Comparison of ENCODE assay signal across 8 cellular contexts in the genomic region with DNA sequence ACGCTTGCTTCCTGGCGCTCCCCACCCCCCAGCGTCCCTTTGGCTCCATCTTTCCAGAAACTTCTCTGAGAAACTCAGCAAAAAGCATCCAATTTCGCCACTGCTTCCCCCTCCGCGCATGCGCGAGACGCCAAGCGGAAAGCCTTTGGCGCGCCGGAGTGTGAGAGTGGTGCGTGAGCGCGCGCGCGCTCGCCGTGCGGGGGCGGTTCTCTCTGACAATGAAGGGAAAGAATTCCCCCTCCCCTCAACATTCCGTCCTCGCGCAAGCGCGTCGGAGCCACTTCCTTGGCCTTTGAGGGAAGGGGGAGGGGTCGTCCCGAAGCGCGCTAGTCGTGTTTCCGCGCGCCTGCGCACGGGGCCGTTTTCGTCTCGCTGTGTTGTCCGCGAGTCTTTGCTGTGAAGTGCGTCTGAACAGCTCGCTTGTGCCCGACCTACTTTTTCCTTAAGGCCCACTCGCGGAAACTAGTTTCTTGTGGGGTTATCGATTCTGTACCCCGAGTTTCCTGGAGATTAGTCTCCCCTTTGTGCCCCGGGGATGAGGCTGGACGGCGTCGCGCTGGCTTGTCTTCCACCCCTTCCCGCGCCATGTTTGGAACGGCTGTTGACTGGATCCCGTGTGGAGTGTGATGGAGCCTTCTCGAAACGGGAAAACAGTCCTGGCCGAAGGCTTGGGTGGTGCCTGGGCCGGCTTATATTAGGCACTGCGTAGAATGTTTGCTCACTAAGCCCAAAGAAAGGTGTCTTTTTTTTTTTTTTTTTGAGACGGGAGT. TPM values are rescaled to one million over a fixed set of nuclear protein-coding genes. Genes with fewer than 3 reads are reported as not detected.
DNase-seq lines count a peak whose midpoint lies in the region; ATAC-seq and TF ChIP-seq lines count a peak whose summit lies in the region.

No MANE protein-coding gene starts in this region.

- no peaks in the 10 kb centered on the region for H4K20me1 ChIP-seq in SK-N-SH (ENCODE audit: insufficient read depth)

- peak overlapping the region; percentile 61 to 98 for H3K4me3 ChIP-seq in SK-N-SH (ENCODE audit: low read depth in 2 of 2, low read length in 1 of 2)

- peak overlapping the region; percentile 100 for H3K4me2 ChIP-seq in SK-N-SH

- CTCF ChIA-PET in SK-N-SH (lab: Yijun Ruan, JAX), result interaction anchor here (3.3 kb wide), 1 partner anchor 11 kb away, joined by 10 read pairs; a partner anchor contains a TSS

- H3K27ac ChIP-seq in SK-N-SH (ENCODE audit: low read depth in 2 of 2, low read length in 1 of 2), result peak overlapping the region; percentile 98 to 100
- peak overlapping the region; percentile 100 for H3K27ac ChIP-seq in substantia nigra (ENCODE audit: low read depth, low read length, poor library complexity, severe bottlenecking)

- no peak; the same call in 1 of the 2 replicates for TF ChIP-seq RAD21 in SK-N-SH (IDR thresholded peaks at IDR 0.05; ENCODE audit: low read length)

- POLR2A ChIA-PET in SK-N-SH (lab: Yijun Ruan, JAX), result interaction anchor here (0.6 to 3.0 kb wide), 4 partner anchors 11 to 50 kb away, joined by 3 to 14 read pairs (median 4); a partner anchor contains a TSS

- peak in 1 of 2 experiments; percentile 46; a peak in 3 of 4 replicates for TF ChIP-seq EP300 in SK-N-SH (IDR thresholded peaks at IDR 0.05; ENCODE audit: borderline replicate concordance in 1 of 2, low read depth in 1 of 2, low read length in 1 of 2)

- DNase-seq in GM04503 (ENCODE audit: low read depth) (peak; percentile 92), NCI-H1092 treated with DMSO at 0.1 percent for 48 hours (lab: John Stamatoyannopoulos, UW) (peak; percentile 99), SK-N-SH (peak; percentile 96), globus pallidus (ENCODE audit: low spot score) (peak; percentile 99), non-pigmented ciliary epithelial cell (ENCODE audit: low read depth) (peak; percentile 96), substantia nigra (lab: John Stamatoyannopoulos, UW) (peak; percentile 78 to 99 (median 98))
- peak; percentile 98 to 99 for DNase-seq in activated naive CD4-positive, alpha-beta T cell treated with anti-CD3 and anti-CD28 coated beads, Interleukin-2, amount 50 U/mL, for 72 hours (ENCODE audit: low spot score in 2 of 2)

- H3K27ac Mint-ChIP-seq in activated naive CD4-positive, alpha-beta T cell treated with anti-CD3 and anti-CD28 coated beads, Interleukin-2, amount 50 U/mL, for 72 hours, result peak overlapping the region; percentile 97 to 99

- H3K9me3 Mint-ChIP-seq in activated naive CD4-positive, alpha-beta T cell treated with anti-CD3 and anti-CD28 coated beads, Interleukin-2, amount 50 U/mL, for 72 hours, result no peaks in the 10 kb centered on the region

- TF ChIP-seq CTCF in SK-N-SH (IDR thresholded peaks at IDR 0.05), result no peak

- H3K27me3 ChIP-seq in SK-N-SH (ENCODE audit: insufficient read depth), result no peaks in the 10 kb centered on the region

- peaks cover 8 to 13% of the 10 kb centered on the region in 2 donors for H3K36me3 Mint-ChIP-seq in activated naive CD4-positive, alpha-beta T cell treated with anti-CD3 and anti-CD28 coated beads, Interleukin-2, amount 50 U/mL, for 72 hours

- H3K9ac ChIP-seq in SK-N-SH, result peak overlapping the region; percentile 99

- H2AFZ ChIP-seq in SK-N-SH (ENCODE audit: low read depth), result peak overlapping the region; percentile 92

- ATAC-seq in HG02571 (IDR thresholded peaks at IDR 0.05; ENCODE audit: unreplicated experiment), result peak; percentile 41
- peak; percentile 47 to 54 for ATAC-seq in activated naive CD4-positive, alpha-beta T cell treated with anti-CD3 and anti-CD28 coated beads, Interleukin-2, amount 50 U/mL, for 72 hours

- 3% methylated on average over 50 of the region's 66 CpGs for WGBS in SK-N-SH (ENCODE audit: low lambda C conversion rate)

- H3K9me2 ChIP-seq in SK-N-SH, result no peaks in the 10 kb centered on the region

- H3K9me3 ChIP-seq in SK-N-SH, result no peaks in the 10 kb centered on the region; the same call in 1 of the 2 replicates

- H3K4me1 ChIP-seq in SK-N-SH (ENCODE audit: control insufficient read depth in 1 of 2, insufficient read depth in 2 of 2, low read depth in 1 of 2, low read length in 1 of 2), result peaks cover 3 to 12% of the 10 kb centered on the region in 2 experiments; a peak in 2 of 4 replicates

- H3K36me3 ChIP-seq in SK-N-SH (replicated peaks in 1 of 2; ENCODE audit: control insufficient read depth in 1 of 2, insufficient read depth in 2 of 2, low read length in 1 of 2), result peaks cover 0 to 6% of the 10 kb centered on the region in 2 experiments

- H3K79me2 ChIP-seq in SK-N-SH (ENCODE audit: insufficient read depth), result peaks cover 27% of the 10 kb centered on the region

- peaks cover 31% of the 10 kb centered on the region for H3F3A ChIP-seq in SK-N-SH (replicated peaks; ENCODE audit: insufficient read depth)

TF ChIP-seq in SK-N-SH, 30 proteins besides CTCF, POLR2A, EP300 and RAD21 (continues in another document):
- TF ChIP-seq POLR2AphosphoS5 (IDR thresholded peaks at IDR 0.05; ENCODE audit: low read depth, low read length) (peak; percentile 90), NRF1 (IDR thresholded peaks at IDR 0.05; ENCODE audit: low read depth, low read length) (peak; percentile 97), NFIC (IDR thresholded peaks at IDR 0.05; ENCODE audit: borderline replicate concordance) (no peak), FOXM1 (IDR thresholded peaks at IDR 0.05; ENCODE audit: low read depth) (no peak), RCOR1 (IDR thresholded peaks at IDR 0.05; ENCODE audit: low read length) (peak; percentile 36; the same call in 1 of the 2 replicates), TAF1 (IDR thresholded peaks at IDR 0.05; ENCODE audit: borderline replicate concordance, low read depth, low read length) (peak; percentile 28), ELF1 (IDR thresholded peaks at IDR 0.05) (peak; percentile 43), YY1 (IDR thresholded peaks at IDR 0.05; ENCODE audit: low read depth) (peak; percentile 72; the same call in 1 of the 2 replicates), TCF12 (IDR thresholded peaks at IDR 0.05) (no peak), MXI1 (IDR thresholded peaks at IDR 0.05; ENCODE audit: low read depth, low read length) (0 out of 2 replicates have a peak, but pooled peaks have one; percentile 19)
- TF ChIP-seq, protein P1, sequence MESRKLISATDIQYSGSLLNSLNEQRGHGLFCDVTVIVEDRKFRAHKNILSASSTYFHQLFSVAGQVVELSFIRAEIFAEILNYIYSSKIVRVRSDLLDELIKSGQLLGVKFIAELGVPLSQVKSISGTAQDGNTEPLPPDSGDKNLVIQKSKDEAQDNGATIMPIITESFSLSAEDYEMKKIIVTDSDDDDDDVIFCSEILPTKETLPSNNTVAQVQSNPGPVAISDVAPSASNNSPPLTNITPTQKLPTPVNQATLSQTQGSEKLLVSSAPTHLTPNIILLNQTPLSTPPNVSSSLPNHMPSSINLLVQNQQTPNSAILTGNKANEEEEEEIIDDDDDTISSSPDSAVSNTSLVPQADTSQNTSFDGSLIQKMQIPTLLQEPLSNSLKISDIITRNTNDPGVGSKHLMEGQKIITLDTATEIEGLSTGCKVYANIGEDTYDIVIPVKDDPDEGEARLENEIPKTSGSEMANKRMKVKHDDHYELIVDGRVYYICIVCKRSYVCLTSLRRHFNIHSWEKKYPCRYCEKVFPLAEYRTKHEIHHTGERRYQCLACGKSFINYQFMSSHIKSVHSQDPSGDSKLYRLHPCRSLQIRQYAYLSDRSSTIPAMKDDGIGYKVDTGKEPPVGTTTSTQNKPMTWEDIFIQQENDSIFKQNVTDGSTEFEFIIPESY (IDR thresholded peaks at IDR 0.05; ENCODE audit: borderline replicate concordance, low read depth), result no peak
- TF ChIP-seq, protein P2, sequence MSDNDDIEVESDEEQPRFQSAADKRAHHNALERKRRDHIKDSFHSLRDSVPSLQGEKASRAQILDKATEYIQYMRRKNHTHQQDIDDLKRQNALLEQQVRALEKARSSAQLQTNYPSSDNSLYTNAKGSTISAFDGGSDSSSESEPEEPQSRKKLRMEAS (IDR thresholded peaks at IDR 0.05; ENCODE audit: low read depth), result peak; percentile 66
- TF ChIP-seq, protein P3, sequence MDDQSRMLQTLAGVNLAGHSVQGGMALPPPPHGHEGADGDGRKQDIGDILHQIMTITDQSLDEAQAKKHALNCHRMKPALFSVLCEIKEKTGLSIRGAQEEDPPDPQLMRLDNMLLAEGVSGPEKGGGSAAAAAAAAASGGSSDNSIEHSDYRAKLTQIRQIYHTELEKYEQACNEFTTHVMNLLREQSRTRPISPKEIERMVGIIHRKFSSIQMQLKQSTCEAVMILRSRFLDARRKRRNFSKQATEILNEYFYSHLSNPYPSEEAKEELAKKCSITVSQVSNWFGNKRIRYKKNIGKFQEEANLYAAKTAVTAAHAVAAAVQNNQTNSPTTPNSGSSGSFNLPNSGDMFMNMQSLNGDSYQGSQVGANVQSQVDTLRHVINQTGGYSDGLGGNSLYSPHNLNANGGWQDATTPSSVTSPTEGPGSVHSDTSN (IDR thresholded peaks at IDR 0.05), result no peak

RNA-seq across cellular contexts. Expression of a gene that starts 11.6 kb away (rescaled TPM):
- polyA plus RNA-seq in SK-N-SH (2012; rRNA removed), result 3.2 and 6.1 TPM in 2 replicates
- polyA plus RNA-seq in SK-N-SH (2012; cell fraction: cytosol; rRNA removed), result 2.9 and 4.3 TPM in 2 replicates
- polyA plus RNA-seq in SK-N-SH (2012; cell fraction: nucleus; rRNA removed), result 24.6 and 35.8 TPM in 2 replicates
- 10 to 100 TPM; 52.1 to 63.4 TPM for total RNA-seq in activated naive CD4-positive, alpha-beta T cell treated with anti-CD3 and anti-CD28 coated beads, Interleukin-2, amount 50 U/mL, for 72 hours

RNA-seq across cellular contexts. Expression of a gene that starts 28.5 kb away (rescaled TPM):
- 2.8 and 4.1 TPM in 2 replicates for polyA plus RNA-seq in SK-N-SH (2012; rRNA removed)
- 4.1 and 9.7 TPM in 2 replicates for polyA plus RNA-seq in SK-N-SH (2012; cell fraction: cytosol; rRNA removed)
- 1.8 and 2.6 TPM in 2 replicates for polyA plus RNA-seq in SK-N-SH (2012; cell fraction: nucleus; rRNA removed)
- total RNA-seq in activated naive CD4-positive, alpha-beta T cell treated with anti-CD3 and anti-CD28 coated beads, Interleukin-2, amount 50 U/mL, for 72 hours, result 1 to 10 TPM; 2.2 to 2.5 TPM

Comparison
In these comparisons a context has a peak if more than half of its experiments do, and no peak if none do; other contexts are left out.
1. Peak in every context shown above with its lines: DNase-seq, ATAC-seq, H3K4me3 ChIP-seq and H3K27ac ChIP-seq.